In genomic region chr6:154733610-154734379, GRCh38 we compare ENCODE assay signal across 8 cellular contexts. TPM values are rescaled to one million over a fixed set of nuclear protein-coding genes. Genes with fewer than 3 reads are reported as not detected.
DNase-seq lines count a peak whose midpoint lies in the region; ATAC-seq and TF ChIP-seq lines count a peak whose summit lies in the region.

No MANE protein-coding gene starts in this region.

- no TSS peak for BruUV-seq in mammary epithelial cell (replicated peaks; lab: Mats Ljungman, UMichigan)

- peaks cover 52% of the 10 kb centered on the region for H3K79me2 ChIP-seq in mammary epithelial cell (ENCODE audit: insufficient read depth, low read length)

- peaks cover 22% of the 10 kb centered on the region for H3K36me3 ChIP-seq in WERI-Rb-1
- H3K36me3 ChIP-seq in mammary epithelial cell (ENCODE audit: insufficient read depth, low read length): no peaks in the 10 kb centered on the region

- dilution Hi-C loops in mammary epithelial cell (cut with HindIII; ENCODE audit: low sequenced_read_pairs): no loop called here

- H4K20me1 ChIP-seq in mammary epithelial cell (ENCODE audit: insufficient read depth, low read length): peaks cover 2% of the 10 kb centered on the region

- POLR2A ChIA-PET in AG04449 (lab: Yijun Ruan, JAX): no interaction called here

- peak overlapping the region; percentile 82 for H3K4me2 ChIP-seq in mammary epithelial cell (ENCODE audit: insufficient read depth, low read depth, low read length)

- peak overlapping the region; percentile 94 for H2AFZ ChIP-seq in mammary epithelial cell (ENCODE audit: low read depth, low read length)

- H3K9ac ChIP-seq in mammary epithelial cell (ENCODE audit: insufficient read depth, low read length): peak overlapping the region; percentile 91

- ATAC-seq in GM18907 (IDR thresholded peaks at IDR 0.05; ENCODE audit: unreplicated experiment) (peak; percentile 75), HG03139 (IDR thresholded peaks at IDR 0.05; ENCODE audit: unreplicated experiment) (peak; percentile 71)

- no peaks in the 10 kb centered on the region for H3K9me3 ChIP-seq in WERI-Rb-1 (ENCODE audit: severe bottlenecking)
- no peaks in the 10 kb centered on the region for H3K9me3 ChIP-seq in mammary epithelial cell (replicated peaks; ENCODE audit: insufficient read depth, low read length)

- intact Hi-C loops in mammary epithelial cell (cut with micrococcal nuclease): loop anchor here (1.0 kb wide), 3 partner anchors 25 to 72 kb away; no protein-coding TSS in a partner anchor

- H3K27me3 ChIP-seq in WERI-Rb-1 (ENCODE audit: insufficient read depth, low read depth, severe bottlenecking): no peaks in the 10 kb centered on the region
- H3K27me3 ChIP-seq in mammary epithelial cell (ENCODE audit: insufficient read depth, low read length): no peaks in the 10 kb centered on the region

- CTCF ChIA-PET in AG04449 (lab: Yijun Ruan, JAX): interaction anchor here (1.0 to 1.5 kb wide), 2 partner anchors 14 to 20 kb away, joined by 4 to 7 read pairs; no protein-coding TSS in a partner anchor
- CTCF ChIA-PET in mammary epithelial cell (lab: Charles Lee; ENCODE audit: low non-redundant PET): interaction anchor here (0.7 kb wide), 1 partner anchor 62 kb away, joined by 4 read pairs; no protein-coding TSS in a partner anchor

- H3K27ac ChIP-seq in WERI-Rb-1 (peak overlapping the region; percentile 99), mammary epithelial cell (ENCODE audit: insufficient read depth, low read depth, low read length) (peak overlapping the region; percentile 91), skin epidermis (peak overlapping the region; percentile 95 to 100 (median 100))

- peak overlapping the region; percentile 85 for H3K4me3 ChIP-seq in AG04449 (ENCODE audit: low read depth, low read length)
- H3K4me3 ChIP-seq in WERI-Rb-1 (ENCODE audit: low read depth, low read length): peak overlapping the region; percentile 67
- H3K4me3 ChIP-seq in mammary epithelial cell (replicated peaks in 1 of 3; ENCODE audit: insufficient read depth in 1 of 3, low read depth in 2 of 3, low read length in 3 of 3): peak overlapping the region; percentile 92 to 99 (median 97)
- peak overlapping the region; percentile 65 to 99 (median 88) for H3K4me3 ChIP-seq in skin epidermis

- H3K4me1 ChIP-seq in mammary epithelial cell (ENCODE audit: insufficient read depth, low read length): peaks cover 14% of the 10 kb centered on the region

- TF ChIP-seq CTCF in AG04449 (IDR thresholded peaks at IDR 0.05; ENCODE audit: insufficient read depth, low read length, missing control alignments) (peak; percentile 27), WERI-Rb-1 (IDR thresholded peaks at IDR 0.05; ENCODE audit: low read depth, low read length) (no peak), mammary epithelial cell (conservative IDR thresholded peaks at IDR 0.05 in 1 of 2, IDR thresholded peaks at IDR 0.05 in 1 of 2; ENCODE audit: extremely low read depth in 1 of 2, insufficient read depth in 1 of 2, low read depth in 1 of 2, low read length in 2 of 2) (no peak)

- in situ Hi-C loops in mammary epithelial cell (cut with MboI; ENCODE audit: low sequenced_read_pairs in 2 of 2): no loop called here

- DNase-seq in AG04449 (ENCODE audit: low read depth, low spot score) (peak; percentile 74), NCI-H2196 treated with DMSO at 0.1 percent for 48 hours (lab: John Stamatoyannopoulos, UW; ENCODE audit: unreplicated experiment) (peak; percentile 72), WERI-Rb-1 (peak; percentile 98), mammary epithelial cell (peak; percentile 97), iPS-NIHi11 (ENCODE audit: low spot score) (peak; percentile 96)

- 0% methylated on average over 1 of the region's 73 CpGs for WGBS in mammary epithelial cell (ENCODE audit: low coverage, missing lambda C conversion rate)

RNA-seq across cellular contexts. Expression of gene SCAF8, which starts 0.6 kb away (rescaled TPM):
- total RNA-seq in mammary epithelial cell: 10 to 100 TPM; 31.8 to 36.9 TPM
- 15.5 TPM for polyA plus RNA-seq in mammary epithelial cell
- 32.6 TPM for polyA minus RNA-seq in mammary epithelial cell

Comparison
In these comparisons a context has a peak if more than half of its experiments do, and no peak if none do; other contexts are left out.
1. Peak in every context shown above with its lines: DNase-seq, ATAC-seq, H3K4me3 ChIP-seq and H3K27ac ChIP-seq.